ENCODE assay signal across 8 cellular contexts in the genomic region with DNA sequence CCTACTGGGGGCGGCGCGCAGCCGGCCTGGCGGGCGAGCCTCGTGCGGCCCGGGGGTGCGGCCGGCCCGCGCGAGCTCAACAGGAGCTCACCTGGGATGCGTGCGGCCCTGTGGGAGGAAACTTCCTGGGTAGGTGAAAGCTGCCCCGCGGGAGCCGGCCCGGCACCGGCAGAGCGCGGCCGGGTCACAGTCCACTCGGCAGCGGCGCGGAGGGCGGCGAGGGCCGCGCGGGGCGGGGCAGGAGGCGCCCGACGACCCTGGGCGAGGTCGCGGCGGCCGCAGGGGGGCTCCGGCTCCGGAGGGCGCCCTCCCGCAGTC. TPM values are rescaled to one million over a fixed set of nuclear protein-coding genes. Genes with fewer than 3 reads are reported as not detected.
A peak's percentile ranks its signal among the peaks of the same experiment; 100 is the strongest.
DNase-seq lines count a peak whose midpoint lies in the region; ATAC-seq and TF ChIP-seq lines count a peak whose summit lies in the region.

No MANE protein-coding gene starts in this region.

- peak overlapping the region; percentile 55 for H2AFZ ChIP-seq in mesenchymal stem cell (ENCODE audit: low read depth, low read length)

- peak overlapping the region; percentile 32 for H2BK5ac ChIP-seq in mesenchymal stem cell (ENCODE audit: low read depth, low read length, poor library complexity, severe bottlenecking)

- H2BK120ac ChIP-seq in mesenchymal stem cell (ENCODE audit: low read depth, low read length), result peak overlapping the region; percentile 91

- H3K4me1 ChIP-seq in BLaER1 (peaks cover 39% of the 10 kb centered on the region), colonic mucosa (peaks cover 20% of the 10 kb centered on the region), mesenchymal stem cell (ENCODE audit: control insufficient read depth, insufficient read depth, low read depth, low read length) (peaks cover 4% of the 10 kb centered on the region), stomach (peaks cover 33 to 58% (median 46%) of the 10 kb centered on the region in 4 donors)

- no peak for TF ChIP-seq EP300 in stomach (IDR thresholded peaks at IDR 0.05)

- H3K36me3 ChIP-seq in BLaER1, result no peaks in the 10 kb centered on the region
- H3K36me3 ChIP-seq in colonic mucosa, result no peaks in the 10 kb centered on the region
- H3K36me3 ChIP-seq in mesenchymal stem cell (ENCODE audit: control insufficient read depth in 1 of 2, insufficient read depth in 2 of 2, low read depth in 1 of 2, low read length in 2 of 2), result no peaks in the 10 kb centered on the region
- no peaks in the 10 kb centered on the region for H3K36me3 ChIP-seq in stomach

- H3K9ac ChIP-seq in BLaER1, result peak overlapping the region; percentile 94
- H3K9ac ChIP-seq in colonic mucosa (ENCODE audit: low read depth in 2 of 2, low read length in 2 of 2), result peak overlapping the region; percentile 97
- peak overlapping the region; percentile 94 for H3K9ac ChIP-seq in mesenchymal stem cell (ENCODE audit: low read length)

- peaks cover 4% of the 10 kb centered on the region for H3K79me1 ChIP-seq in mesenchymal stem cell (replicated peaks; ENCODE audit: low read length, poor library complexity, severe bottlenecking)

- H4K20me1 ChIP-seq in BLaER1, result peaks cover 47% of the 10 kb centered on the region

- peak overlapping the region; percentile 92 to 95 for H3K18ac ChIP-seq in mesenchymal stem cell (ENCODE audit: low read depth in 1 of 2, low read length in 2 of 2)

- ATAC-seq in GM19351 (IDR thresholded peaks at IDR 0.05; ENCODE audit: unreplicated experiment) (peak; percentile 38), HG03342 (IDR thresholded peaks at IDR 0.05; ENCODE audit: unreplicated experiment) (peak; percentile 40)

- H3K4me2 ChIP-seq in BLaER1, result peak overlapping the region; percentile 98
- H3K4me2 ChIP-seq in mesenchymal stem cell (ENCODE audit: low read length, poor library complexity, severe bottlenecking), result peak overlapping the region; percentile 89

- TF ChIP-seq POLR2A in stomach (IDR thresholded peaks at IDR 0.05), result no peak

- H3K4me3 ChIP-seq in BLaER1 (peak overlapping the region; percentile 98), colonic mucosa (peak overlapping the region; percentile 69), mesenchymal stem cell (ENCODE audit: insufficient read depth in 1 of 2, low read depth in 1 of 2, low read length in 2 of 2) (peak overlapping the region; percentile 75 to 95), stomach (peak overlapping the region; percentile 78 to 90 (median 86))

- intact Hi-C loops in colonic mucosa (cut with DNase I), result no loop called here
- intact Hi-C loops in stomach (cut with DNase I; ENCODE audit: low total_unique reads), result no loop called here

- H3K23ac ChIP-seq in mesenchymal stem cell (ENCODE audit: low read length in 2 of 2), result peak overlapping the region in 1 of 2 experiments; percentile 20

- H4K8ac ChIP-seq in mesenchymal stem cell (ENCODE audit: low read length), result peak overlapping the region; percentile 87

- H3K14ac ChIP-seq in mesenchymal stem cell (ENCODE audit: low read length in 2 of 2), result peak overlapping the region in 1 of 2 experiments; percentile 45

- H3K27ac ChIP-seq in BLaER1 (peak overlapping the region; percentile 94), VCaP (peak overlapping the region; percentile 95), colonic mucosa (peak overlapping the region; percentile 94), mesenchymal stem cell (ENCODE audit: low read length, poor library complexity, severe bottlenecking) (no peak overlapping the region), stomach (peak overlapping the region; percentile 89 to 95 (median 92))

- TF ChIP-seq CTCF in VCaP (conservative IDR thresholded peaks at IDR 0.05) (no peak), colonic mucosa (IDR thresholded peaks at IDR 0.05) (no peak), stomach (IDR thresholded peaks at IDR 0.05) (no peak)

- peak overlapping the region; percentile 22 to 95 for H3K4ac ChIP-seq in mesenchymal stem cell (ENCODE audit: low read depth in 1 of 2, low read length in 2 of 2)

- H2BK12ac ChIP-seq in mesenchymal stem cell (ENCODE audit: low read length in 2 of 2), result peak overlapping the region in 1 of 2 experiments; percentile 64

- H3K27me3 ChIP-seq in BLaER1 (no peaks in the 10 kb centered on the region), colonic mucosa (no peaks in the 10 kb centered on the region), mesenchymal stem cell (ENCODE audit: control insufficient read depth in 1 of 2, insufficient read depth in 1 of 2, low read length in 2 of 2) (no peaks in the 10 kb centered on the region), stomach (no peaks in the 10 kb centered on the region)

- 0% methylated on average over 10 of the region's 46 CpGs for WGBS in mesenchymal stem cell
- WGBS in stomach, 5 donors, result 0 to 2% (median 1%) methylated on average over 14 to 46 of the region's 46 CpGs

- no peak overlapping the region for H2AK5ac ChIP-seq in mesenchymal stem cell (ENCODE audit: low read length, severe bottlenecking)

- H3K9me3 ChIP-seq in BLaER1 (no peaks in the 10 kb centered on the region), colonic mucosa (no peaks in the 10 kb centered on the region), mesenchymal stem cell (ENCODE audit: control insufficient read depth, low read length) (no peaks in the 10 kb centered on the region), stomach (no peaks in the 10 kb centered on the region)

- DNase-seq in colonic mucosa (peak; percentile 69), mesenchymal stem cell (no peak), stomach (peak; percentile 76), DMS79 treated with DMSO at 0.1 percent for 48 hours (lab: John Stamatoyannopoulos, UW) (no peak)

- peak overlapping the region; percentile 70 for H4K91ac ChIP-seq in mesenchymal stem cell (ENCODE audit: low read length)

- peak overlapping the region; percentile 96 for H2BK15ac ChIP-seq in mesenchymal stem cell (ENCODE audit: low read depth, poor library complexity, severe bottlenecking)

RNA-seq across cellular contexts. Expression of gene EPS15, which starts 0.4 kb away (rescaled TPM):
- total RNA-seq in colonic mucosa (10 to 100 TPM; 40.3 to 55.8 TPM), stomach (100 to 1,000 TPM in 1 of 5 donors, 10 to 100 TPM in 4; 43.8 to 139 (median 67.4) TPM)
- polyA plus RNA-seq in mesenchymal stem cell (2013, experiment 1 of 2), result 42.9 TPM
- 41.3 TPM for polyA plus RNA-seq in mesenchymal stem cell (2013, experiment 2 of 2)
- polyA plus RNA-seq in stomach, result 10 to 100 TPM; 13.3 to 23.4 (median 15.3) TPM

Comparison
In these comparisons a context has a peak if more than half of its experiments do, and no peak if none do; other contexts are left out.
1. DNase-seq: peak in colonic mucosa (single experiment) and stomach (single experiment); none in mesenchymal stem cell (single experiment) and DMS79 treated with DMSO at 0.1 percent for 48 hours (single experiment).
2. Peak in every context shown above with its lines, with median percentiles within 50 percentile points of each other: H3K4me3 ChIP-seq and H3K9ac ChIP-seq.